18 cellular contexts compared by ENCODE assay signal in the genomic region with DNA sequence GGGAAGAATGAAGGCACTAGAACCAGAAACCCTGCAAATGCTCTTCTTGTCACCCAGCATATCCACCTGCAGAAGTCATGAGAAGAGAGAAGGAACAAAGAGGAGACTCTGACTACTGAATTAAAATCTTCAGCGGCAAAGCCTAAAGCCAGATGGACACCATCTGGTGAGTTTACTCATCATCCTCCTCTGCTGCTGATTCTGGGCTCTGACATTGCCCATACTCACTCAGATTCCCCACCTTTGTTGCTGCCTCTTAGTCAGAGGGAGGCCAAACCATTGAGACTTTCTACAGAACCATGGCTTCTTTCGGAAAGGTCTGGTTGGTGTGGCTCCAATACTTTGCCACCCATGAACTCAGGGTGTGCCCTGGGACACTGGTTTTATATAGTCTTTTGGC.
"Had no signal": no experiment of that assay in that cellular context is flagged by ENCODE, and none has a peak within 500 bp of the region (broad histone marks: within the 10 kb centered on the region; RNA-seq: fewer than 3 reads in every experiment).

No MANE protein-coding gene starts in this region.

- ATAC-seq: activated T-helper 17 cell treated with anti-CD3 and anti-CD28 coated beads, Interleukin-2, amount 50 U/mL, for 72 hours; left lobe of liver; lower lobe of right lung; mucosa of descending colon; right cardiac atrium; stimulated activated naive CD8-positive, alpha-beta T cell treated with anti-CD3 and anti-CD28 coated beads, Interleukin-15, Interleukin-2, amounts not matched to agents 100 U/mL and 50 U/mL, for 24 hours had no signal

- H3K4me3 ChIP-seq: adrenal gland, ascending aorta, esophagus muscularis mucosa, lower lobe of right lung, mucosa of descending colon, tibial nerve had no signal

- H2AFZ ChIP-seq: parathyroid adenoma had no signal

- H3K79me2 ChIP-seq: parathyroid adenoma had no signal

- H3K9ac ChIP-seq: parathyroid adenoma had no signal

- H3K9me3 ChIP-seq: adrenal gland, ascending aorta, esophagus muscularis mucosa, lower lobe of right lung, mucosa of descending colon, tibial nerve had no signal

- DNase-seq: activated CD4-positive, alpha-beta T cell treated with anti-CD3 and anti-CD28 coated beads for 1 hour; activated T-cell treated with anti-CD3 and anti-CD28 coated beads, Interleukin-2, amount 50 U/mL, for 24 hours; adrenal gland; brain microvascular endothelial cell; central memory CD4-positive, alpha-beta T cell; lower lobe of right lung; mesendoderm; mucosa of descending colon; nephron progenitor cell; stimulated activated CD4-positive, alpha-beta T cell treated with anti-CD3 and anti-CD28 coated beads, Interleukin-4, amount 100 ng/mL, for 4 hours; stimulated activated naive CD8-positive, alpha-beta T cell treated with anti-CD3 and anti-CD28 coated beads, Interleukin-15, Interleukin-2, amounts not matched to agents 100 U/mL and 50 U/mL, for 24 hours had no signal

- H3K27ac ChIP-seq: adrenal gland, ascending aorta, brain microvascular endothelial cell, esophagus muscularis mucosa, lower lobe of right lung, parathyroid adenoma had no signal

- H3K27me3 ChIP-seq: ascending aorta, brain microvascular endothelial cell, tibial nerve had no signal

- H3K4me1 ChIP-seq: adrenal gland, ascending aorta, lower lobe of right lung, parathyroid adenoma had no signal

- H3K36me3 ChIP-seq: adrenal gland, ascending aorta, brain microvascular endothelial cell, esophagus muscularis mucosa, lower lobe of right lung, tibial nerve had no signal
